ENCODE assay signal across 1 cellular context in the genomic region with DNA sequence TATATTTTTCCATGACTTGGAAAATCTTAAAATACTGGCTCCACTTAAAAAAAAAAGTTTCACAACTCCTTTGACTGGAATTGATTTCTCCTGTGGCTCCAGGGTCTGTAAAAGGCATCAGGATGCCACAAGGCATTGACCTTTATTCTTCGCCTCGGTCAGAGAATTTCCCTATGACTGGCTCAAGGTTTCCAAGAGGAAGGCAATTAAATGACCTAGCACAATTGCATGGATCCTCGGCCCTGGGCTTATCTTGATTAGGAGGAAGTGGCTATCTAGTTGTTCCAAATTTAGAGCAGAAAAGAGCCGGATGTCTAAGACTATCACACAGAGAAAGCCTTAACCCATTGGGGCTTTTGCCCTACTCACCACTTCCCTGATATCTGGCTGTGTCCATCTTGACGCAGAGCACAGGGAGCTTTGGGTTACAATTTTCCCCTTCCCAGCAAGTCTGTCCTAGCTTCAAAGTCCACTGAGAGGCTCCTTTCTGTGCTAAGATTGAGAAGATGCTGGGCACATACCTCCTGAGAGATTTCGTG.
A peak's percentile ranks its signal among the peaks of the same experiment; 100 is the strongest.
TF ChIP-seq lines count a peak whose summit lies in the region.

No MANE protein-coding gene starts in this region.

TF ChIP-seq in K562, 482 proteins besides CTCF, POLR2A, EP300 and RAD21 (continued from another document and continues in another):
- TF ChIP-seq FOXK2 (conservative IDR thresholded peaks at IDR 0.05 in 1 of 2, IDR thresholded peaks at IDR 0.05 in 1 of 2; ENCODE audit: low read depth in 2 of 2) (no peak), CREM (IDR thresholded peaks at IDR 0.05; ENCODE audit: low read depth) (peak; percentile 61), ZNF76 (CRISPR knock-in tag; IDR thresholded peaks at IDR 0.05; ENCODE audit: borderline replicate concordance) (0 out of 2 replicates have a peak, but pooled peaks have one; percentile 9), GABPA (tag; conservative IDR thresholded peaks at IDR 0.05; ENCODE audit: low read depth) (peak; percentile 66), GATAD2B (IDR thresholded peaks at IDR 0.05; ENCODE audit: borderline replicate concordance) (0 out of 2 replicates have a peak, but pooled peaks have one; percentile 32), KDM1A (IDR thresholded peaks at IDR 0.05) (peak in 1 of 2 experiments; percentile 67; a peak in 2 of 4 replicates), ATF7 (IDR thresholded peaks at IDR 0.05) (peak; percentile 45; the same call in 1 of the 2 replicates), NR2C1 (IDR thresholded peaks at IDR 0.05) (no peak), NR2C1 (tag; IDR thresholded peaks at IDR 0.05) (0 out of 2 replicates have a peak, but pooled peaks have one; percentile 35), ETV5 (CRISPR knock-in tag; IDR thresholded peaks at IDR 0.05; ENCODE audit: low read depth) (peak; percentile 95), TBL1XR1 (IDR thresholded peaks at IDR 0.05; ENCODE audit: low read length in 2 of 2) (peak in 1 of 2 experiments; percentile 95; a peak in 2 of 4 replicates), CBFA2T2 (conservative IDR thresholded peaks at IDR 0.05) (peak; percentile 55), DNMT1 (IDR thresholded peaks at IDR 0.05) (no peak), CEBPG (CRISPR knock-in tag; IDR thresholded peaks at IDR 0.05) (no peak), CEBPG (tag; conservative IDR thresholded peaks at IDR 0.05 in 1 of 2, IDR thresholded peaks at IDR 0.05 in 1 of 2) (0 out of 4 replicates have a peak, but pooled peaks of 1 of the 2 experiments have one; percentile 26), RBM39 (optimal IDR thresholded peaks at IDR 0.05; ENCODE audit: low read depth, low read length) (no peak), MEF2D (tag; conservative IDR thresholded peaks at IDR 0.05; ENCODE audit: low read depth) (peak; percentile 99), ZNF589 (CRISPR knock-in tag; IDR thresholded peaks at IDR 0.05; ENCODE audit: low read depth) (peak; percentile 72; the same call in 1 of the 2 replicates), BRD9 (IDR thresholded peaks at IDR 0.05; ENCODE audit: low read depth, partially characterized antibody) (peak; percentile 57), CTBP1 (IDR thresholded peaks at IDR 0.05; ENCODE audit: borderline replicate concordance) (peak; percentile 92), PYGO2 (tag; IDR thresholded peaks at IDR 0.05) (peak; percentile 15; the same call in 1 of the 2 replicates), TAL1 (IDR thresholded peaks at IDR 0.05) (peak; percentile 50), SMARCC2 (IDR thresholded peaks at IDR 0.05; ENCODE audit: low read depth) (0 out of 2 replicates have a peak, but pooled peaks have one; percentile 72), NEUROD1 (IDR thresholded peaks at IDR 0.05; ENCODE audit: borderline replicate concordance, low read depth, low read length, partially characterized antibody) (peak; percentile 22), KLF6 (CRISPR knock-in tag; IDR thresholded peaks at IDR 0.05; ENCODE audit: borderline replicate concordance) (peak; percentile 49; the same call in 1 of the 2 replicates), SPI1 (IDR thresholded peaks at IDR 0.05; ENCODE audit: borderline replicate concordance, low read depth, low read length) (peak; percentile 88; the same call in 1 of the 2 replicates), ARID1B (IDR thresholded peaks at IDR 0.05) (peak; percentile 89), GTF2E2 (tag; IDR thresholded peaks at IDR 0.05) (peak; percentile 88), SMARCE1 (IDR thresholded peaks at IDR 0.05) (peak; percentile 90), MEF2A (IDR thresholded peaks at IDR 0.05; ENCODE audit: control insufficient read depth, low read depth, low read length) (peak; percentile 92), IRF2 (CRISPR knock-in tag; IDR thresholded peaks at IDR 0.05) (no peak), SREBF2 (CRISPR knock-in tag; IDR thresholded peaks at IDR 0.05) (no peak), MAFG (tag; conservative IDR thresholded peaks at IDR 0.05) (peak; percentile 55), ELF1 (tag; IDR thresholded peaks at IDR 0.05) (peak; percentile 70), ZNF133 (CRISPR knock-in tag; IDR thresholded peaks at IDR 0.05) (no peak), ZNF175 (CRISPR knock-in tag; IDR thresholded peaks at IDR 0.05; ENCODE audit: low read depth) (peak; percentile 82; the same call in 1 of the 2 replicates), NFE2 (IDR thresholded peaks at IDR 0.05; ENCODE audit: low read depth) (peak; percentile 91), ZEB2 (IDR thresholded peaks at IDR 0.05) (peak; percentile 61; the same call in 1 of the 2 replicates)
- TF ChIP-seq, protein P1, sequence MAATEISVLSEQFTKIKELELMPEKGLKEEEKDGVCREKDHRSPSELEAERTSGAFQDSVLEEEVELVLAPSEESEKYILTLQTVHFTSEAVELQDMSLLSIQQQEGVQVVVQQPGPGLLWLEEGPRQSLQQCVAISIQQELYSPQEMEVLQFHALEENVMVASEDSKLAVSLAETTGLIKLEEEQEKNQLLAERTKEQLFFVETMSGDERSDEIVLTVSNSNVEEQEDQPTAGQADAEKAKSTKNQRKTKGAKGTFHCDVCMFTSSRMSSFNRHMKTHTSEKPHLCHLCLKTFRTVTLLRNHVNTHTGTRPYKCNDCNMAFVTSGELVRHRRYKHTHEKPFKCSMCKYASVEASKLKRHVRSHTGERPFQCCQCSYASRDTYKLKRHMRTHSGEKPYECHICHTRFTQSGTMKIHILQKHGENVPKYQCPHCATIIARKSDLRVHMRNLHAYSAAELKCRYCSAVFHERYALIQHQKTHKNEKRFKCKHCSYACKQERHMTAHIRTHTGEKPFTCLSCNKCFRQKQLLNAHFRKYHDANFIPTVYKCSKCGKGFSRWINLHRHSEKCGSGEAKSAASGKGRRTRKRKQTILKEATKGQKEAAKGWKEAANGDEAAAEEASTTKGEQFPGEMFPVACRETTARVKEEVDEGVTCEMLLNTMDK (IDR thresholded peaks at IDR 0.05; ENCODE audit: borderline replicate concordance, insufficient read depth, low read depth, low read length, poor library complexity, severe bottlenecking) = no peak
- TF ChIP-seq, protein P2, sequence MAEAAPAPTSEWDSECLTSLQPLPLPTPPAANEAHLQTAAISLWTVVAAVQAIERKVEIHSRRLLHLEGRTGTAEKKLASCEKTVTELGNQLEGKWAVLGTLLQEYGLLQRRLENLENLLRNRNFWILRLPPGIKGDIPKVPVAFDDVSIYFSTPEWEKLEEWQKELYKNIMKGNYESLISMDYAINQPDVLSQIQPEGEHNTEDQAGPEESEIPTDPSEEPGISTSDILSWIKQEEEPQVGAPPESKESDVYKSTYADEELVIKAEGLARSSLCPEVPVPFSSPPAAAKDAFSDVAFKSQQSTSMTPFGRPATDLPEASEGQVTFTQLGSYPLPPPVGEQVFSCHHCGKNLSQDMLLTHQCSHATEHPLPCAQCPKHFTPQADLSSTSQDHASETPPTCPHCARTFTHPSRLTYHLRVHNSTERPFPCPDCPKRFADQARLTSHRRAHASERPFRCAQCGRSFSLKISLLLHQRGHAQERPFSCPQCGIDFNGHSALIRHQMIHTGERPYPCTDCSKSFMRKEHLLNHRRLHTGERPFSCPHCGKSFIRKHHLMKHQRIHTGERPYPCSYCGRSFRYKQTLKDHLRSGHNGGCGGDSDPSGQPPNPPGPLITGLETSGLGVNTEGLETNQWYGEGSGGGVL (CRISPR knock-in tag; IDR thresholded peaks at IDR 0.05) = no peak
- TF ChIP-seq, protein P3, sequence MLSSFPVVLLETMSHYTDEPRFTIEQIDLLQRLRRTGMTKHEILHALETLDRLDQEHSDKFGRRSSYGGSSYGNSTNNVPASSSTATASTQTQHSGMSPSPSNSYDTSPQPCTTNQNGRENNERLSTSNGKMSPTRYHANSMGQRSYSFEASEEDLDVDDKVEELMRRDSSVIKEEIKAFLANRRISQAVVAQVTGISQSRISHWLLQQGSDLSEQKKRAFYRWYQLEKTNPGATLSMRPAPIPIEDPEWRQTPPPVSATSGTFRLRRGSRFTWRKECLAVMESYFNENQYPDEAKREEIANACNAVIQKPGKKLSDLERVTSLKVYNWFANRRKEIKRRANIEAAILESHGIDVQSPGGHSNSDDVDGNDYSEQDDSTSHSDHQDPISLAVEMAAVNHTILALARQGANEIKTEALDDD (IDR thresholded peaks at IDR 0.05) = peak; percentile 72
- TF ChIP-seq, protein P4, sequence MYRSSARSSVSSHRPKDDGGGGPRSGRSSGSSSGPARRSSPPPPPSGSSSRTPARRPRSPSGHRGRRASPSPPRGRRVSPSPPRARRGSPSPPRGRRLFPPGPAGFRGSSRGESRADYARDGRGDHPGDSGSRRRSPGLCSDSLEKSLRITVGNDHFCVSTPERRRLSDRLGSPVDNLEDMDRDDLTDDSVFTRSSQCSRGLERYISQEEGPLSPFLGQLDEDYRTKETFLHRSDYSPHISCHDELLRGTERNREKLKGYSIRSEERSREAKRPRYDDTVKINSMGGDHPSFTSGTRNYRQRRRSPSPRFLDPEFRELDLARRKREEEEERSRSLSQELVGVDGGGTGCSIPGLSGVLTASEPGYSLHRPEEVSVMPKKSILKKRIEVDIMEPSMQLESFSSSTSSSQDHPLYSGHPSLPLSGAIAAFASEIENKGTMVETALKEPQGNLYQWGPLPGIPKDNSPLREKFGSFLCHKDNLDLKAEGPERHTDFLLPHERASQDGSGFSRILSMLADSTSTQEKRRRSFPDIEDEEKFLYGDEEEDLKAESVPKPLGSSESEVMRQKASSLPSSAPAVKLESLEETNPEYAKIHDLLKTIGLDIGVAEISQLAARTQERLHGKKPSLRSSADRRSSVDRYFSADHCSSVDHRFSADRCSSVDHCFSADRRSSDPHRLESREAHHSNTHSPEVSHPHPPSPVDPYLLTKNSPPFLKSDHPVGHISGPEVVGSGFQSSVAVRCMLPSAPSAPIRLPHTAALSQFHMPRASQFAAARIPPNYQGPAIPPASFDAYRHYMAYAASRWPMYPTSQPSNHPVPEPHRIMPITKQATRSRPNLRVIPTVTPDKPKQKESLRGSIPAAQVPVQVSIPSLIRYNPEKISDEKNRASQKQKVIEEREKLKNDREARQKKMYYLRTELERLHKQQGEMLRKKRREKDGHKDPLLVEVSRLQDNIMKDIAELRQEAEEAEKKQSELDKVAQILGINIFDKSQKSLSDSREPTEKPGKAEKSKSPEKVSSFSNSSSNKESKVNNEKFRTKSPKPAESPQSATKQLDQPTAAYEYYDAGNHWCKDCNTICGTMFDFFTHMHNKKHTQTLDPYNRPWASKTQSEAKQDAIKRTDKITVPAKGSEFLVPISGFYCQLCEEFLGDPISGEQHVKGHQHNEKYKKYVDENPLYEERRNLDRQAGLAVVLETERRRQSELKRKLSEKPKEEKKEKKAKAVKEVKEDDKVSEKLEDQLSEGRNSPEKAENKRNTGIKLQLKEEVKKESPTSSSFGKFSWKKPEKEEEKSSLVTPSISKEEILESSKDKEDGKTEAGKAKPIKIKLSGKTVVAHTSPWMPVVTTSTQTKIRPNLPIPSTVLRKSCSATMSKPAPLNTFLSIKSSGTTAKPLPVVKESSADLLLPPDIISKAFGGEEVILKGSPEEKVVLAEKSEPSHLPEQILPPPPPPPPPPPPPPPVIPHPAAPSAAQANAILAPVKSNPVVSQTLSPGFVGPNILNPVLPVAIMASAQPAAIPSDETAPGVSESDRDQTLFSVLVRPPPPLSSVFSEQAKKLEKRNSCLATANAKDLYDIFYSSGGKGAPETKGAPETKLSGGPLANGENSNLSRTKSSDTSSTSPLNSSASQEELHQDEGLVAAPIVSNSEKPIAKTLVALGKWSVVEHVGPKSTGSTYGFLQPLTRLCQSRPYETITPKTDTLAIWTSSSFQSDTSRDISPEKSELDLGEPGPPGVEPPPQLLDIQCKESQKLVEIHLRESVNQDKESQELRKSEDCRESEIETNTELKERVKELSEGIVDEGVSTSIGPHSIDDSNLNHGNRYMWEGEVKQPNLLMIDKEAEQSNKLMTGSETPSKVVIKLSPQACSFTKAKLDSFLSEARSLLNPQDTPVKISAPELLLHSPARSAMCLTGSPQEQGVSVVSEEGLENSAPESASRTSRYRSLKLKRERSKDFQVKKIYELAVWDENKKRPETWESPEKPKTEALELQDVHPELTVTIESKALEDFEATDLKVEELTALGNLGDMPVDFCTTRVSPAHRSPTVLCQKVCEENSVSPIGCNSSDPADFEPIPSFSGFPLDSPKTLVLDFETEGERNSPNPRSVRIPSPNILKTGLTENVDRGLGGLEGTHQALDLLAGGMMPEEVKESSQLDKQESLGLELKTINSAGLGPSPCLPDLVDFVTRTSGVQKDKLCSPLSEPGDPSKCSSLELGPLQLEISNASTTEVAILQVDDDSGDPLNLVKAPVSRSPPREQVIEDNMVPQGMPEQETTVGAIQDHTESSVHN (IDR thresholded peaks at IDR 0.05; ENCODE audit: borderline replicate concordance in 1 of 2, low read depth in 1 of 2) = 0 out of 4 replicates have a peak, but pooled peaks of 1 of the 2 experiments have one; percentile 42
- TF ChIP-seq, protein P5, sequence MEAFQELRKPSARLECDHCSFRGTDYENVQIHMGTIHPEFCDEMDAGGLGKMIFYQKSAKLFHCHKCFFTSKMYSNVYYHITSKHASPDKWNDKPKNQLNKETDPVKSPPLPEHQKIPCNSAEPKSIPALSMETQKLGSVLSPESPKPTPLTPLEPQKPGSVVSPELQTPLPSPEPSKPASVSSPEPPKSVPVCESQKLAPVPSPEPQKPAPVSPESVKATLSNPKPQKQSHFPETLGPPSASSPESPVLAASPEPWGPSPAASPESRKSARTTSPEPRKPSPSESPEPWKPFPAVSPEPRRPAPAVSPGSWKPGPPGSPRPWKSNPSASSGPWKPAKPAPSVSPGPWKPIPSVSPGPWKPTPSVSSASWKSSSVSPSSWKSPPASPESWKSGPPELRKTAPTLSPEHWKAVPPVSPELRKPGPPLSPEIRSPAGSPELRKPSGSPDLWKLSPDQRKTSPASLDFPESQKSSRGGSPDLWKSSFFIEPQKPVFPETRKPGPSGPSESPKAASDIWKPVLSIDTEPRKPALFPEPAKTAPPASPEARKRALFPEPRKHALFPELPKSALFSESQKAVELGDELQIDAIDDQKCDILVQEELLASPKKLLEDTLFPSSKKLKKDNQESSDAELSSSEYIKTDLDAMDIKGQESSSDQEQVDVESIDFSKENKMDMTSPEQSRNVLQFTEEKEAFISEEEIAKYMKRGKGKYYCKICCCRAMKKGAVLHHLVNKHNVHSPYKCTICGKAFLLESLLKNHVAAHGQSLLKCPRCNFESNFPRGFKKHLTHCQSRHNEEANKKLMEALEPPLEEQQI (IDR thresholded peaks at IDR 0.05) = no peak
- TF ChIP-seq, protein P6, sequence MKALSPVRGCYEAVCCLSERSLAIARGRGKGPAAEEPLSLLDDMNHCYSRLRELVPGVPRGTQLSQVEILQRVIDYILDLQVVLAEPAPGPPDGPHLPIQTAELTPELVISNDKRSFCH (CRISPR knock-in tag; IDR thresholded peaks at IDR 0.05) = no peak
- TF ChIP-seq, protein P6 (tag; IDR thresholded peaks at IDR 0.05) = peak; percentile 89
- TF ChIP-seq, protein P7, sequence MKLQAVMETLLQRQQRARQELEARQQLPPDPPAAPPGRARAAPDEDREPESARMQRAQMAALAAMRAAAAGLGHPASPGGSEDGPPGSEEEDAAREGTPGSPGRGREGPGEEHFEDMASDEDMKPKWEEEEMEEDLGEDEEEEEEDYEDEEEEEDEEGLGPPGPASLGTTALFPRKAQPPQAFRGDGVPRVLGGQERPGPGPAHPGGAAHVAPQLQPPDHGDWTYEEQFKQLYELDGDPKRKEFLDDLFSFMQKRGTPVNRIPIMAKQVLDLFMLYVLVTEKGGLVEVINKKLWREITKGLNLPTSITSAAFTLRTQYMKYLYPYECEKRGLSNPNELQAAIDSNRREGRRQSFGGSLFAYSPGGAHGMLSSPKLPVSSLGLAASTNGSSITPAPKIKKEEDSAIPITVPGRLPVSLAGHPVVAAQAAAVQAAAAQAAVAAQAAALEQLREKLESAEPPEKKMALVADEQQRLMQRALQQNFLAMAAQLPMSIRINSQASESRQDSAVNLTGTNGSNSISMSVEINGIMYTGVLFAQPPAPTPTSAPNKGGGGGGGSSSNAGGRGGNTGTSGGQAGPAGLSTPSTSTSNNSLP (IDR thresholded peaks at IDR 0.05; ENCODE audit: borderline replicate concordance, low read depth, low read length) = 0 out of 2 replicates have a peak, but pooled peaks have one; percentile 71
